ENCODE assay signal across 18 cellular contexts in the genomic region with DNA sequence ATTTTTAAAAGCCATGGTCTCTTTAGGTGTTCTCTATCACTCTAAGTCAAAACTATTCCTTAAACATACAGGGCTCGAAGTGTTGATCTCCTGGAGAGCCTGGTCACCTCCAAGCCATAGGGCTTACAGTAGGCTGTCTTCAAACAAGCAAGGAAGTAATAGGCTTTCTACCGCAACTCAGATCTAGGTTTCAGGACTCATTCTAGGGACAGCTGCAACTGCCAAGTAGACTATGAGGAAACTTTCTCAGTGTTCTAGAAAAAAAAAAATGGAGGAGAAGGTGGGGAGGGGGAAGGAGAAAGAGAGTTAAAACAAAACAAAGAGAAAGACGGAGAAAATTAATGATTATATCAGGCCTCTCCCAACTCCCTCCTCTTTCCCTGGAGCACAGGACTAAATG.
"Had no signal": no experiment of that assay in that cellular context is flagged by ENCODE, and none has a peak within 500 bp of the region (broad histone marks: within the 10 kb centered on the region; RNA-seq: fewer than 3 reads in every experiment).

No MANE protein-coding gene starts in this region.

- H3K36me3 Mint-ChIP-seq: activated naive CD8-positive, alpha-beta T cell; neural progenitor cell; stimulated activated naive B cell treated with anti-CD40 and anti-IgM and Interleukin-4, amounts not matched to agents 10 μg/mL and 1 μg/mL and 100 μg/mL, for 72 hours had no signal

- H2AFZ ChIP-seq: neural progenitor cell had no signal

- H3K36me3 ChIP-seq: gastrocnemius medialis, left ventricle myocardium inferior, neural progenitor cell had no signal

- H3K27me3 ChIP-seq: gastrocnemius medialis, neural progenitor cell had no signal

- H3K27ac Mint-ChIP-seq: activated naive CD8-positive, alpha-beta T cell; neural progenitor cell; progenitor cell of endocrine pancreas; stimulated activated naive B cell treated with anti-CD40 and anti-IgM and Interleukin-4, amounts not matched to agents 10 μg/mL and 1 μg/mL and 100 μg/mL, for 72 hours; T-helper 2 cell treated with Interferon-gamma antibody and Interleukin-4, amounts not matched to agents 5 μg/mL and 100 μg/mL, for 36 hours had no signal

- H3K27ac ChIP-seq: gastrocnemius medialis, left ventricle myocardium inferior, neural progenitor cell had no signal

- H3K9me3 Mint-ChIP-seq: activated T-cell treated with anti-CD3 and anti-CD28 coated beads, Interleukin-2, amount 50 U/mL, for 4 hours; neural progenitor cell; stimulated activated naive B cell treated with anti-CD40 and anti-IgM and Interleukin-4, amounts not matched to agents 10 μg/mL and 1 μg/mL and 100 μg/mL, for 72 hours; T-helper 2 cell treated with Interferon-gamma antibody and Interleukin-4, amounts not matched to agents 5 μg/mL and 100 μg/mL, for 36 hours had no signal

- H3K4me3 ChIP-seq: gastrocnemius medialis, left ventricle myocardium inferior, neural progenitor cell had no signal

- H3K4me1 ChIP-seq: gastrocnemius medialis, neural progenitor cell had no signal

- H3K4me2 ChIP-seq: neural progenitor cell had no signal

- H3K27me3 Mint-ChIP-seq: activated naive CD8-positive, alpha-beta T cell; progenitor cell of endocrine pancreas; stimulated activated naive B cell treated with anti-CD40 and anti-IgM and Interleukin-4, amounts not matched to agents 10 μg/mL and 1 μg/mL and 100 μg/mL, for 72 hours had no signal

- DNase-seq: activated CD8-positive, alpha-beta memory T cell treated with anti-CD3 and anti-CD28 coated beads, Interleukin-2, amount 50 U/mL, for 4 hours; activated effector memory CD4-positive, alpha-beta T cell treated with Interleukin-2 at 50 U/mL for 16 hours; activated T-cell treated with anti-CD3 and anti-CD28 coated beads, Interleukin-2, amount 50 U/mL, for 4 hours; anterior cingulate cortex; cerebellar nuclear complex; effector CD8-positive, alpha-beta T cell; gastrocnemius medialis; head of caudate nucleus; left ventricle myocardium inferior; mammary epithelial cell; stimulated activated naive B cell treated with anti-CD40 and anti-IgM and Interleukin-4, amounts not matched to agents 10 μg/mL and 1 μg/mL and 100 μg/mL, for 72 hours; SW 1271 had no signal

- ATAC-seq: activated T-cell treated with anti-CD3 and anti-CD28 coated beads, Interleukin-2, amount 50 U/mL, for 4 hours; esophagus mucosa; gastrocnemius medialis; stimulated activated naive B cell treated with anti-CD40 and anti-IgM and Interleukin-4, amounts not matched to agents 10 μg/mL and 1 μg/mL and 100 μg/mL, for 72 hours had no signal

- FAIRE-seq: TTC549 had no signal

- H3K9ac ChIP-seq: neural progenitor cell had no signal

- H3K9me3 ChIP-seq: gastrocnemius medialis, left ventricle myocardium inferior had no signal

- H3K4me3 Mint-ChIP-seq: activated naive CD8-positive, alpha-beta T cell; activated T-cell treated with anti-CD3 and anti-CD28 coated beads, Interleukin-2, amount 50 U/mL, for 4 hours; neural progenitor cell; stimulated activated naive B cell treated with anti-CD40 and anti-IgM and Interleukin-4, amounts not matched to agents 10 μg/mL and 1 μg/mL and 100 μg/mL, for 72 hours; T-helper 2 cell treated with Interferon-gamma antibody and Interleukin-4, amounts not matched to agents 5 μg/mL and 100 μg/mL, for 36 hours had no signal
